1 cellular context compared by ENCODE assay signal in the genomic region with DNA sequence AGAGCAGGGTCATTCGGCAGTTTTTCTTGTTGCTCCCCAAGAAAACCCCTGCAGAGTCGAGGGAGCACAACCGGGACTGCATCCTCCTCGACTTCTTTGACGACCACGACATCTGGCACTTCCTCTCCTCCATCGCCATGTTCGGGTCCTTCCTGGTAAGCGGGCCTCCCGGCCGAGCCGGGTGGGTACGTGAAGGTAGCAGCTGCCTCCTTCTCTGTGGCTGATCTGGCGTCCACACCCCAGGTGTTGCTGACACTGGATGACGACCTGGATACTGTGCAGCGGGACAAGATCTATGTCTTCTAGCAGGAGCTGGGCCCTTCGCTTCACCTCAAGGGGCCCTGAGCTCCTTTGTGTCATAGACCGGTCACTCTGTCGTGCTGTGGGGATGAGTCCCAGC.
TF ChIP-seq lines count a peak whose summit lies in the region.

No MANE protein-coding gene starts in this region.

TF ChIP-seq in HepG2, 621 proteins besides CTCF, POLR2A, EP300 and RAD21:
- TF ChIP-seq, protein P1, sequence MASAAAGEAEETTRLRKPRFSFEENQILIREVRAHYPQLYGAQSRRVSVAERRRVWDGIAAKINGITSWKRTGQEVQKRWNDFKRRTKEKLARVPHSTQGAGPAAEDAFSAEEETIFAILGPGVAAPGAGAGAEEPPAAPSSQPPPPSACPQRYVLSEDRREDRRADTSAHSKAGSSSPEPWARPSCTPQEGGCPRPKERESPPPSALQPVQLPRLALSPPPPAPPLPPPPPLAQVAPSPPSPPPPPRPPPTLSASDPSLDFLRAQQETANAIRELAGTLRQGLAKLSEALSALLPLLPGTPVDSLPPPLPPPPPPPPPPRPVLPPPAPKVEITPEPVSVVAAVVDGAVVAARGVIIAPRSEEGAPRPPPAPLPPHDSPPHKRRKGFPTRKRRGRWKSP (CRISPR knock-in tag; IDR thresholded peaks at IDR 0.05) = no peak
- TF ChIP-seq RNF2 (conservative IDR thresholded peaks at IDR 0.05; ENCODE audit: low read depth) (no peak), AGO2 (optimal IDR thresholded peaks at IDR 0.05; ENCODE audit: low read depth, low read length) (peak; percentile 31), CBX2 (IDR thresholded peaks at IDR 0.05; ENCODE audit: low read depth, low read length) (no peak), CBX2 (CRISPR knock-in tag; IDR thresholded peaks at IDR 0.05; ENCODE audit: low read depth) (no peak), ZNF343 (CRISPR knock-in tag; IDR thresholded peaks at IDR 0.05) (no peak)
- TF ChIP-seq, protein P2, sequence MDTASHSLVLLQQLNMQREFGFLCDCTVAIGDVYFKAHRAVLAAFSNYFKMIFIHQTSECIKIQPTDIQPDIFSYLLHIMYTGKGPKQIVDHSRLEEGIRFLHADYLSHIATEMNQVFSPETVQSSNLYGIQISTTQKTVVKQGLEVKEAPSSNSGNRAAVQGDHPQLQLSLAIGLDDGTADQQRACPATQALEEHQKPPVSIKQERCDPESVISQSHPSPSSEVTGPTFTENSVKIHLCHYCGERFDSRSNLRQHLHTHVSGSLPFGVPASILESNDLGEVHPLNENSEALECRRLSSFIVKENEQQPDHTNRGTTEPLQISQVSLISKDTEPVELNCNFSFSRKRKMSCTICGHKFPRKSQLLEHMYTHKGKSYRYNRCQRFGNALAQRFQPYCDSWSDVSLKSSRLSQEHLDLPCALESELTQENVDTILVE (CRISPR knock-in tag; IDR thresholded peaks at IDR 0.05) = no peak
- TF ChIP-seq, protein P3, sequence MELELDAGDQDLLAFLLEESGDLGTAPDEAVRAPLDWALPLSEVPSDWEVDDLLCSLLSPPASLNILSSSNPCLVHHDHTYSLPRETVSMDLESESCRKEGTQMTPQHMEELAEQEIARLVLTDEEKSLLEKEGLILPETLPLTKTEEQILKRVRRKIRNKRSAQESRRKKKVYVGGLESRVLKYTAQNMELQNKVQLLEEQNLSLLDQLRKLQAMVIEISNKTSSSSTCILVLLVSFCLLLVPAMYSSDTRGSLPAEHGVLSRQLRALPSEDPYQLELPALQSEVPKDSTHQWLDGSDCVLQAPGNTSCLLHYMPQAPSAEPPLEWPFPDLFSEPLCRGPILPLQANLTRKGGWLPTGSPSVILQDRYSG (CRISPR knock-in tag; IDR thresholded peaks at IDR 0.05) = no peak
